ENCODE assay signal across 35 cellular contexts in genomic region chr6:80088637-80089036, GRCh38.
"Had no signal": no experiment of that assay in that cellular context is flagged by ENCODE, and none has a peak within 500 bp of the region (broad histone marks: within the 10 kb centered on the region; RNA-seq: fewer than 3 reads in every experiment).

No MANE protein-coding gene starts in this region.

- DNase-seq: Karpas-422, Kasumi-1, MG63, MM.1S, MV-4-11, NCI-H1048, NCI-H1092, NCI-H1092 treated with DMSO at 0.1 percent for 48 hours, NCI-H1105, NCI-H1105 treated with DMSO at 0.1 percent for 48 hours, NCI-H1417, NCI-H1417 treated with DMSO at 0.1 percent for 48 hours, NCI-H1436, NCI-H1436 treated with DMSO at 0.1 percent for 48 hours, NCI-H146, NCI-H1694, NCI-H1694 treated with DMSO at 0.1 percent for 48 hours, NCI-H187, NCI-H187 treated with DMSO at 0.1 percent for 48 hours, NCI-H1930, NCI-H2029, NCI-H2029 treated with DMSO at 0.1 percent for 48 hours, NCI-H2081, NCI-H2081 treated with DMSO at 0.1 percent for 48 hours, NCI-H2107, NCI-H2171, NCI-H2171 treated with DMSO at 0.1 percent for 48 hours, NCI-H2227 treated with DMSO at 0.1 percent for 48 hours, NCI-H226, NCI-H345, NCI-H446, NCI-H446 treated with DMSO at 0.1 percent for 48 hours, NCI-H510A, NCI-H510A treated with DMSO at 0.1 percent for 48 hours, NCI-H524 had no signal

- H3K9me3 ChIP-seq: MG63 had no signal

- H3K4me3 ChIP-seq: MG63 had no signal

- H3K36me3 ChIP-seq: MG63 had no signal
